ENCODE assay signal across 21 cellular contexts in the genomic region with DNA sequence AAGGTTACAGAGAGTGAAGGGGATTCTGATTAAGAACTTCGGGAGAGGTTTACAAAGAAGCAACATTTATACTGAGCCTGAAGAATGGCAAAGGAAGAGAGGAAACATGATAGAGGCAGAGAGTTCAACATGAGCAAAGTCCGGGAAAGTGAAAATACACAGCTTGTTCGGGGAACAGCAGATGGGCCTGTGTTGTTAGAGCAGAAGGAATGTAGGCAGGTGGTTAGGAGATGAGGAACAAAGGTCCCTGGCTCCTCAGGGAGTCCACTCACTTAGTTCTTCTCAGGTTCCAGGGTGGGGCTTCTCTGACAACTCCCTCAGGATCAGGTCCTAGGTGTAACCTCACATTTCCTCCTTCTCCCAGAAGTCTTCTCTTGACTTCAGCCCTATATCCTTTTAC. TPM values are rescaled to one million over a fixed set of nuclear protein-coding genes. Genes with fewer than 3 reads are reported as not detected.
A peak's percentile ranks its signal among the peaks of the same experiment; 100 is the strongest.
DNase-seq lines count a peak whose midpoint lies in the region; ATAC-seq and TF ChIP-seq lines count a peak whose summit lies in the region.
"Had no signal": no experiment of that assay in that cellular context is flagged by ENCODE, and none has a peak within 500 bp of the region (broad histone marks: within the 10 kb centered on the region; RNA-seq: fewer than 3 reads in every experiment).

No MANE protein-coding gene starts in this region.

- CTCF ChIA-PET in activated CD4-positive, alpha-beta T cell treated with anti-CD3 and anti-CD28 coated beads for 36 hours (lab: Charles Lee): interaction anchor here (1.2 to 4.1 kb wide), 5 partner anchors 156 to 226 kb away, joined by 5 to 21 read pairs (median 12); no protein-coding TSS in a partner anchor
- CTCF ChIA-PET in RWPE1 (lab: Yijun Ruan, JAX): interaction anchor here (0.6 to 2.0 kb wide), 4 partner anchors 23 to 209 kb away, joined by 3 to 6 read pairs (median 4); no protein-coding TSS in a partner anchor

- in situ Hi-C loops in transverse colon (cut with MboI; ENCODE audit: low pct_ligation_motif_present in 1 of 4, low pct_unique_long_range_greater_than_20kb in 1 of 4, low sequenced_read_pairs in 3 of 4): loop anchor here (5.0 to 25.0 kb wide), 5 partner anchors 182 to 502 kb away; partner anchors contain the start of genes LRRC8B (in 1 of the 4) and LRRC8C (in 1 of the 4)

- H3K4me1 ChIP-seq in duodenal mucosa (ENCODE audit: control insufficient read depth in 1 of 2, insufficient read depth in 2 of 2, low read length in 2 of 2): peaks cover 25 to 31% of the 10 kb centered on the region in 2 donors
- H3K4me1 ChIP-seq in transverse colon: peaks cover 0 to 54% (median 18%) of the 10 kb centered on the region in 4 donors

- DNase-seq in activated CD4-positive, alpha-beta T cell treated with anti-CD3 and anti-CD28 coated beads, Interleukin-2, amount 10 ng/mL, durations not matched to agents 24 days and 14 days: peak; percentile 41
- no peak for DNase-seq in activated CD4-positive, alpha-beta T cell treated with anti-CD3 and anti-CD28 coated beads for 36 hours
- DNase-seq in NCI-H446 treated with DMSO at 0.1 percent for 48 hours (lab: John Stamatoyannopoulos, UW): peak; percentile 24
- peak; percentile 64 for DNase-seq in transverse colon
- DNase-seq in Ammon's horn (ENCODE audit: low spot score): no peak
- DNase-seq in RWPE1 (ENCODE audit: low spot score): no peak
- no peak for DNase-seq in progenitor cell of endocrine pancreas (ENCODE audit: low spot score, unreplicated experiment)
- DNase-seq: activated B cell treated with CpG ODN at 0.5 μM for 24 hours; activated effector memory CD4-positive, alpha-beta T cell treated with Interleukin-2 at 50 U/mL for 16 hours; amniotic stem cell; CD4-positive, alpha-beta T cell; foreskin keratinocyte; mesenchymal stem cell; NCI-H1105; NK-92 treated with Interleukin-12 subunit alpha and Interleukin-12 subunit beta, amount 100 ng/mL, for 24 hours; Right ventricle myocardium superior had no signal

- H3K4me3 Mint-ChIP-seq in activated CD4-positive, alpha-beta T cell treated with anti-CD3 and anti-CD28 coated beads, Interleukin-2, amount 10 ng/mL, durations not matched to agents 24 days and 14 days: no peak overlapping the region
- no peak overlapping the region for H3K4me3 Mint-ChIP-seq in activated CD4-positive, alpha-beta T cell treated with anti-CD3 and anti-CD28 coated beads for 36 hours
- no peak overlapping the region for H3K4me3 Mint-ChIP-seq in progenitor cell of endocrine pancreas (ENCODE audit: low read depth)
- H3K4me3 Mint-ChIP-seq: activated B cell treated with CpG ODN at 0.5 μM for 24 hours; CD4-positive, alpha-beta T cell; central memory CD8-positive, alpha-beta T cell; neural progenitor cell; T-helper 1 cell treated with Interleukin-12 subunit alpha and Interleukin-12 subunit beta and Interleukin-4 antibody, amounts not matched to agents 30 μg/mL and 1 μg/mL, for 36 hours had no signal

- H3K36me3 ChIP-seq in duodenal mucosa (ENCODE audit: control insufficient read depth in 1 of 2, insufficient read depth in 2 of 2, low read length in 2 of 2) (no peaks in the 10 kb centered on the region), transverse colon (no peaks in the 10 kb centered on the region)
- H3K36me3 ChIP-seq: neural progenitor cell had no signal

- intact Hi-C loops in activated CD4-positive, alpha-beta T cell treated with anti-CD3 and anti-CD28 coated beads, Interleukin-2, amount 10 ng/mL, durations not matched to agents 24 days and 14 days (cut with micrococcal nuclease): loop anchor here (5.0 to 10.0 kb wide), 3 partner anchors 82 to 1095 kb away; partner anchors contain the start of gene GTF2B
- intact Hi-C loops in activated CD4-positive, alpha-beta T cell treated with anti-CD3 and anti-CD28 coated beads for 36 hours (cut with DNase I, micrococcal nuclease): loop anchor here in 1 of 2 experiments (10.0 kb wide), 1 partner anchor 385 kb away; no protein-coding TSS in a partner anchor
- intact Hi-C loops in transverse colon (cut with DNase I; ENCODE audit: low total_unique reads): no loop called here

- H3K9me3 ChIP-seq in duodenal mucosa (ENCODE audit: control insufficient read depth in 1 of 2, low read length in 2 of 2) (no peaks in the 10 kb centered on the region), transverse colon (no peaks in the 10 kb centered on the region)

- H3K9me3 Mint-ChIP-seq in activated CD4-positive, alpha-beta T cell treated with anti-CD3 and anti-CD28 coated beads, Interleukin-2, amount 10 ng/mL, durations not matched to agents 24 days and 14 days: no peaks in the 10 kb centered on the region
- H3K9me3 Mint-ChIP-seq in activated CD4-positive, alpha-beta T cell treated with anti-CD3 and anti-CD28 coated beads for 36 hours (ENCODE audit: low read depth): no peaks in the 10 kb centered on the region
- no peaks in the 10 kb centered on the region for H3K9me3 Mint-ChIP-seq in progenitor cell of endocrine pancreas (ENCODE audit: low read depth)
- H3K9me3 Mint-ChIP-seq: activated B cell treated with CpG ODN at 0.5 μM for 24 hours; CD4-positive, alpha-beta T cell; central memory CD8-positive, alpha-beta T cell; neural progenitor cell; T-helper 1 cell treated with Interleukin-12 subunit alpha and Interleukin-12 subunit beta and Interleukin-4 antibody, amounts not matched to agents 30 μg/mL and 1 μg/mL, for 36 hours had no signal

- H3K36me3 Mint-ChIP-seq in activated CD4-positive, alpha-beta T cell treated with anti-CD3 and anti-CD28 coated beads, Interleukin-2, amount 10 ng/mL, durations not matched to agents 24 days and 14 days (ENCODE audit: low read depth): no peaks in the 10 kb centered on the region
- H3K36me3 Mint-ChIP-seq in activated CD4-positive, alpha-beta T cell treated with anti-CD3 and anti-CD28 coated beads for 36 hours (ENCODE audit: low read depth): no peaks in the 10 kb centered on the region
- no peaks in the 10 kb centered on the region for H3K36me3 Mint-ChIP-seq in progenitor cell of endocrine pancreas (ENCODE audit: insufficient read depth)
- H3K36me3 Mint-ChIP-seq: neural progenitor cell had no signal

- no peak overlapping the region for H3K27ac Mint-ChIP-seq in activated CD4-positive, alpha-beta T cell treated with anti-CD3 and anti-CD28 coated beads, Interleukin-2, amount 10 ng/mL, durations not matched to agents 24 days and 14 days
- no peak overlapping the region for H3K27ac Mint-ChIP-seq in activated CD4-positive, alpha-beta T cell treated with anti-CD3 and anti-CD28 coated beads for 36 hours
- no peak overlapping the region for H3K27ac Mint-ChIP-seq in progenitor cell of endocrine pancreas
- H3K27ac Mint-ChIP-seq: activated B cell treated with CpG ODN at 0.5 μM for 24 hours; CD4-positive, alpha-beta T cell; neural progenitor cell; T-helper 1 cell treated with Interleukin-12 subunit alpha and Interleukin-12 subunit beta and Interleukin-4 antibody, amounts not matched to agents 30 μg/mL and 1 μg/mL, for 36 hours had no signal

- H3K27me3 ChIP-seq in duodenal mucosa (ENCODE audit: control insufficient read depth in 1 of 2, insufficient read depth in 2 of 2, low read length in 2 of 2): no peaks in the 10 kb centered on the region
- no peaks in the 10 kb centered on the region for H3K27me3 ChIP-seq in transverse colon
- H3K27me3 ChIP-seq: foreskin keratinocyte, neural progenitor cell had no signal

- POLR2A ChIA-PET in activated CD4-positive, alpha-beta T cell treated with anti-CD3 and anti-CD28 coated beads for 36 hours (lab: Charles Lee): no interaction called here
- POLR2A ChIA-PET in RWPE1 (lab: Yijun Ruan, JAX; ENCODE audit: low non-redundant PET): no interaction called here

- H3K9ac ChIP-seq in duodenal mucosa (ENCODE audit: low read depth in 1 of 2, low read length in 2 of 2): peak overlapping the region in 1 of 2 donors; percentile 9
- H3K9ac ChIP-seq: neural progenitor cell had no signal

- TF ChIP-seq EP300 in transverse colon (IDR thresholded peaks at IDR 0.05; ENCODE audit: low read depth): no peak

- TF ChIP-seq CTCF in transverse colon (IDR thresholded peaks at IDR 0.05) (no peak), RWPE1 (conservative IDR thresholded peaks at IDR 0.05; ENCODE audit: low read depth) (no peak), progenitor cell of endocrine pancreas (IDR thresholded peaks at IDR 0.05; ENCODE audit: unreplicated experiment) (no peak)

- peaks cover 6% of the 10 kb centered on the region for H3K27me3 Mint-ChIP-seq in activated CD4-positive, alpha-beta T cell treated with anti-CD3 and anti-CD28 coated beads, Interleukin-2, amount 10 ng/mL, durations not matched to agents 24 days and 14 days
- H3K27me3 Mint-ChIP-seq in activated CD4-positive, alpha-beta T cell treated with anti-CD3 and anti-CD28 coated beads for 36 hours: peaks cover 2% of the 10 kb centered on the region
- no peaks in the 10 kb centered on the region for H3K27me3 Mint-ChIP-seq in progenitor cell of endocrine pancreas
- H3K27me3 Mint-ChIP-seq: activated B cell treated with CpG ODN at 0.5 μM for 24 hours; CD4-positive, alpha-beta T cell; central memory CD8-positive, alpha-beta T cell had no signal

- no peak for TF ChIP-seq POLR2A in transverse colon (IDR thresholded peaks at IDR 0.05)

- H3K4me1 Mint-ChIP-seq in activated CD4-positive, alpha-beta T cell treated with anti-CD3 and anti-CD28 coated beads, Interleukin-2, amount 10 ng/mL, durations not matched to agents 24 days and 14 days: peaks cover 16% of the 10 kb centered on the region
- peaks cover 11% of the 10 kb centered on the region for H3K4me1 Mint-ChIP-seq in activated CD4-positive, alpha-beta T cell treated with anti-CD3 and anti-CD28 coated beads for 36 hours
- peaks cover 6% of the 10 kb centered on the region for H3K4me1 Mint-ChIP-seq in progenitor cell of endocrine pancreas (ENCODE audit: low read depth)
- H3K4me1 Mint-ChIP-seq: activated B cell treated with CpG ODN at 0.5 μM for 24 hours had no signal

- no peak for ATAC-seq in activated CD4-positive, alpha-beta T cell treated with anti-CD3 and anti-CD28 coated beads for 36 hours
- ATAC-seq: foreskin keratinocyte, K562 had no signal

- H3K4me3 ChIP-seq in duodenal mucosa (ENCODE audit: low read depth in 1 of 2, low read length in 2 of 2): peak overlapping the region; percentile 27 to 29
- H3K4me3 ChIP-seq in transverse colon: no peak overlapping the region
- H3K4me3 ChIP-seq: K562, neural progenitor cell had no signal

- 55 to 63% methylated on average over 3 of the region's 3 CpGs for whole genome bisulfite sequencing in transverse colon (ENCODE audit: low coverage in 1 of 2), 2 donors

- no peak overlapping the region for H3K27ac ChIP-seq in duodenal mucosa (ENCODE audit: low read depth, low read length)
- H3K27ac ChIP-seq in transverse colon: peak overlapping the region; percentile 70 to 82 (median 80)
- H3K27ac ChIP-seq in RWPE1: no peak overlapping the region
- H3K27ac ChIP-seq: neural progenitor cell had no signal

RNA-seq across cellular contexts. Expression of gene ZNF326, which starts 5.1 kb away (rescaled TPM):
- 36.8 and 38.1 TPM in 2 replicates for total RNA-seq in activated CD4-positive, alpha-beta T cell treated with anti-CD3 and anti-CD28 coated beads, Interleukin-2, amount 10 ng/mL, durations not matched to agents 24 days and 14 days
- 10 to 100 TPM; 19.4 to 20.5 TPM for total RNA-seq in activated CD4-positive, alpha-beta T cell treated with anti-CD3 and anti-CD28 coated beads for 36 hours
- total RNA-seq in transverse colon: 10 to 100 TPM; 32.4 to 59.1 (median 39.9) TPM
- 67.2 and 70.9 TPM in 2 replicates for total RNA-seq in progenitor cell of endocrine pancreas

Comparison
In these comparisons a context has a peak if more than half of its experiments do, and no peak if none do; other contexts are left out.
1. DNase-seq: peak in activated CD4-positive, alpha-beta T cell treated with anti-CD3 and anti-CD28 coated beads, Interleukin-2, amount 10 ng/mL, durations not matched to agents 24 days and 14 days (single experiment), NCI-H446 treated with DMSO at 0.1 percent for 48 hours (single experiment) and transverse colon (single experiment); none in activated CD4-positive, alpha-beta T cell treated with anti-CD3 and anti-CD28 coated beads for 36 hours (single experiment), Ammon's horn (single experiment), RWPE1 (single experiment) and progenitor cell of endocrine pancreas (single experiment).
2. H3K27ac ChIP-seq: peak in transverse colon (4 of 4); none in duodenal mucosa (single experiment) and RWPE1 (single experiment).
3. H3K4me3 ChIP-seq: peak in duodenal mucosa (2 of 2); none in transverse colon (0 of 4).